29 cellular contexts compared by ENCODE assay signal in genomic region chr1:219113261-219113660, GRCh38.
"Had no signal": no experiment of that assay in that cellular context is flagged by ENCODE, and none has a peak within 500 bp of the region (broad histone marks: within the 10 kb centered on the region; RNA-seq: fewer than 3 reads in every experiment).

No MANE protein-coding gene starts in this region.

- H3K4me1 ChIP-seq: SJSA1 had no signal

- H3K4me3 ChIP-seq: cardiac muscle cell, SJSA1 had no signal

- DNase-seq: activated CD4-positive, alpha-beta T cell treated with anti-CD3 and anti-CD28 coated beads, Interleukin-2, amount 10 ng/mL, durations not matched to agents 24 days and 14 days; activated CD4-positive, alpha-beta T cell treated with anti-CD3 and anti-CD28 coated beads, Interleukin-2, amount 50 U/mL, for 4 hours; activated CD8-positive, alpha-beta T cell treated with anti-CD3 and anti-CD28 coated beads for 36 hours; activated gamma-delta T cell treated with Interleukin-2 at 50 U/mL for 16 hours; activated naive CD4-positive, alpha-beta T cell treated with anti-CD3 and anti-CD28 coated beads for 36 hours; activated naive CD8-positive, alpha-beta T cell treated with anti-CD3 and anti-CD28 coated beads, Interleukin-2, amount 50 U/mL, for 24 hours; activated T-cell treated with anti-CD3 and anti-CD28 coated beads, Interleukin-2, amount 50 U/mL, for 24 hours; anterior cingulate cortex; NCI-H1105; NCI-H1417 treated with DMSO at 0.1 percent for 48 hours; NCI-H187 treated with DMSO at 0.1 percent for 48 hours; NCI-H2081; NCI-H226; NCI-H446 treated with DMSO at 0.1 percent for 48 hours; NCI-H524; NCI-H69; NCI-H82; SHP77 treated with DMSO at 0.1 percent for 48 hours; SK-N-SH had no signal

- ATAC-seq: activated CD8-positive, alpha-beta T cell treated with anti-CD3 and anti-CD28 coated beads for 36 hours; activated naive CD8-positive, alpha-beta T cell treated with anti-CD3 and anti-CD28 coated beads, Interleukin-2, amount 50 U/mL, for 24 hours; Panc1 had no signal

- H3K4me1 Mint-ChIP-seq: activated CD4-positive, alpha-beta T cell treated with anti-CD3 and anti-CD28 coated beads, Interleukin-2, amount 10 ng/mL, durations not matched to agents 24 days and 14 days; activated naive CD8-positive, alpha-beta T cell treated with anti-CD3 and anti-CD28 coated beads, Interleukin-2, amount 50 U/mL, for 24 hours; brain; central memory CD8-positive, alpha-beta T cell had no signal

- H3K27me3 Mint-ChIP-seq: activated CD4-positive, alpha-beta T cell treated with anti-CD3 and anti-CD28 coated beads, Interleukin-2, amount 10 ng/mL, durations not matched to agents 24 days and 14 days; activated CD8-positive, alpha-beta T cell treated with anti-CD3 and anti-CD28 coated beads for 36 hours; brain; central memory CD8-positive, alpha-beta T cell had no signal

- H3K27me3 ChIP-seq: cardiac muscle cell, SJSA1 had no signal

- H3K27ac ChIP-seq: cardiac muscle cell, KMS-11, SJSA1 had no signal

- H3K27ac Mint-ChIP-seq: activated CD4-positive, alpha-beta T cell treated with anti-CD3 and anti-CD28 coated beads, Interleukin-2, amount 10 ng/mL, durations not matched to agents 24 days and 14 days; activated CD8-positive, alpha-beta T cell treated with anti-CD3 and anti-CD28 coated beads for 36 hours; activated naive CD4-positive, alpha-beta T cell treated with anti-CD3 and anti-CD28 coated beads for 36 hours; activated naive CD8-positive, alpha-beta T cell; activated naive CD8-positive, alpha-beta T cell treated with anti-CD3 and anti-CD28 coated beads, Interleukin-2, amount 50 U/mL, for 24 hours; activated T-cell treated with anti-CD3 and anti-CD28 coated beads, Interleukin-2, amount 50 U/mL, for 24 hours; activated T-helper 1 cell treated with anti-CD3 and anti-CD28 coated beads, Interleukin-12 subunit alpha, Interleukin-12 subunit beta, Interleukin-2, Interleukin-4 antibody, amounts not matched to agents 30 ng/mL and 10 ng/mL and 1 ng/mL, durations not matched to agents 14 hours and 24 hours and 36 hours; brain; T-helper 1 cell treated with Interleukin-12 subunit alpha and Interleukin-12 subunit beta and Interleukin-4 antibody, amounts not matched to agents 30 μg/mL and 1 μg/mL, for 36 hours; T-helper 2 cell treated with Interferon-gamma antibody and Interleukin-4, amounts not matched to agents 5 μg/mL and 100 μg/mL, for 36 hours had no signal

- H3K36me3 ChIP-seq: cardiac muscle cell, SJSA1 had no signal

- H3K9me3 ChIP-seq: SJSA1 had no signal

- H3K4me3 Mint-ChIP-seq: activated CD4-positive, alpha-beta T cell treated with anti-CD3 and anti-CD28 coated beads, Interleukin-2, amount 10 ng/mL, durations not matched to agents 24 days and 14 days; activated CD8-positive, alpha-beta T cell treated with anti-CD3 and anti-CD28 coated beads for 36 hours; activated naive CD4-positive, alpha-beta T cell treated with anti-CD3 and anti-CD28 coated beads for 36 hours; activated naive CD8-positive, alpha-beta T cell; activated naive CD8-positive, alpha-beta T cell treated with anti-CD3 and anti-CD28 coated beads, Interleukin-2, amount 50 U/mL, for 24 hours; activated T-cell treated with anti-CD3 and anti-CD28 coated beads, Interleukin-2, amount 50 U/mL, for 24 hours; activated T-helper 1 cell treated with anti-CD3 and anti-CD28 coated beads, Interleukin-12 subunit alpha, Interleukin-12 subunit beta, Interleukin-2, Interleukin-4 antibody, amounts not matched to agents 30 ng/mL and 10 ng/mL and 1 ng/mL, durations not matched to agents 14 hours and 24 hours and 36 hours; brain; central memory CD8-positive, alpha-beta T cell; T-helper 1 cell treated with Interleukin-12 subunit alpha and Interleukin-12 subunit beta and Interleukin-4 antibody, amounts not matched to agents 30 μg/mL and 1 μg/mL, for 36 hours; T-helper 2 cell treated with Interferon-gamma antibody and Interleukin-4, amounts not matched to agents 5 μg/mL and 100 μg/mL, for 36 hours had no signal
